ENCODE assay signal across 15 cellular contexts in genomic region chr6:17870302-17871168, GRCh38.
"Had no signal": no experiment of that assay in that cellular context is flagged by ENCODE, and none has a peak within 500 bp of the region (broad histone marks: within the 10 kb centered on the region; RNA-seq: fewer than 3 reads in every experiment).

No MANE protein-coding gene starts in this region.

- H3K4me3 ChIP-seq: cardiac muscle cell, spleen, testis, upper lobe of right lung had no signal

- H3K9me3 ChIP-seq: spleen, testis, upper lobe of right lung had no signal

- H3K27me3 ChIP-seq: cardiac muscle cell, spleen, testis, upper lobe of right lung had no signal

- DNase-seq: activated CD4-positive, alpha-beta T cell treated with anti-CD3 and anti-CD28 coated beads for 4 hours; activated CD8-positive, alpha-beta memory T cell treated with anti-CD3 and anti-CD28 coated beads, Interleukin-2, amount 50 U/mL, for 48 hours; activated CD8-positive, alpha-beta T cell treated with anti-CD3 and anti-CD28 coated beads, Interleukin-2, amount 10 ng/mL, durations not matched to agents 7 days and 5 days; activated naive CD4-positive, alpha-beta T cell; activated naive CD8-positive, alpha-beta T cell treated with anti-CD3 and anti-CD28 coated beads, Interleukin-2, amount 50 U/mL, for 24 hours; glutamatergic neuron; mammary epithelial cell; naive thymus-derived CD8-positive, alpha-beta T cell; posterior cingulate gyrus; spleen; stimulated activated CD4-positive, alpha-beta T cell treated with anti-CD3 and anti-CD28 coated beads, Interleukin-2, amount 100 ng/mL, for 24 hours; stimulated activated naive B cell treated with anti-CD40 and anti-IgM and Interleukin-4, amounts not matched to agents 10 μg/mL and 1 μg/mL and 100 μg/mL, for 72 hours; testis; upper lobe of right lung had no signal

- H3K27ac ChIP-seq: spleen, testis, upper lobe of right lung had no signal

- H3K36me3 ChIP-seq: cardiac muscle cell, upper lobe of right lung had no signal
